13 cellular contexts compared by ENCODE assay signal in genomic region chr17:63426917-63427308, GRCh38. TPM values are rescaled to one million over a fixed set of nuclear protein-coding genes. Genes with fewer than 3 reads are reported as not detected.
"Had no signal": no experiment of that assay in that cellular context is flagged by ENCODE, and none has a peak within 500 bp of the region (broad histone marks: within the 10 kb centered on the region; RNA-seq: fewer than 3 reads in every experiment).

No MANE protein-coding gene starts in this region.

- H3K9me3 Mint-ChIP-seq: activated T-cell treated with anti-CD3 and anti-CD28 coated beads, Interleukin-2, amount 50 U/mL, for 4 hours; natural killer cell had no signal

- H3K27ac ChIP-seq: gastrocnemius medialis, heart right ventricle, tibial artery, vagina had no signal

- H3K27me3 ChIP-seq: gastrocnemius medialis, heart right ventricle, tibial artery, vagina had no signal

- H3K4me3 Mint-ChIP-seq: activated T-cell treated with anti-CD3 and anti-CD28 coated beads, Interleukin-2, amount 50 U/mL, for 4 hours; natural killer cell had no signal

- DNase-seq: activated CD4-positive, alpha-beta T cell treated with anti-CD3 and anti-CD28 coated beads for 1 hour; activated T-cell treated with anti-CD3 and anti-CD28 coated beads, Interleukin-2, amount 50 U/mL, for 4 hours; aorta; gastrocnemius medialis; heart right ventricle; mammary epithelial cell; natural killer cell; right cardiac atrium; small intestine had no signal

- H3K36me3 Mint-ChIP-seq: natural killer cell had no signal

- H3K27ac Mint-ChIP-seq: natural killer cell had no signal

- ATAC-seq: activated T-cell treated with anti-CD3 and anti-CD28 coated beads, Interleukin-2, amount 50 U/mL, for 4 hours; gastrocnemius medialis; heart right ventricle; mucosa of descending colon; natural killer cell; right cardiac atrium had no signal

- H3K36me3 ChIP-seq: gastrocnemius medialis, tibial artery, vagina had no signal

- H3K9me3 ChIP-seq: gastrocnemius medialis, heart right ventricle, mucosa of descending colon, tibial artery, vagina had no signal

- H3K4me3 ChIP-seq: gastrocnemius medialis, heart right ventricle, mucosa of descending colon, tibial artery, vagina had no signal

RNA-seq across cellular contexts. Expression of gene ACE, which starts 49.9 kb away (rescaled TPM):
- total RNA-seq: bronchial epithelial cell had no signal
